ENCODE assay signal across 8 cellular contexts in genomic region chr14:105180598-105181528, GRCh38. TPM values are rescaled to one million over a fixed set of nuclear protein-coding genes. Genes with fewer than 3 reads are reported as not detected.
DNase-seq lines count a peak whose midpoint lies in the region; ATAC-seq and TF ChIP-seq lines count a peak whose summit lies in the region.

Gene NUDT14, minus strand, starts transcription at chr14:105181312. Its CDS starts 103 bp downstream, at chr14:105181209.

- H3K9me3 ChIP-seq in mucosa of stomach (ENCODE audit: control insufficient read depth, low read length): no peaks in the 10 kb centered on the region

- H3K4me3 ChIP-seq in GM12864 (ENCODE audit: low read depth, low read length) (peak within 1 kb of the TSS; percentile 57), mucosa of stomach (ENCODE audit: low read length) (peak within 1 kb of the TSS; percentile 46)

- peak within 1 kb of the TSS; percentile 36 for H3K27ac Mint-ChIP-seq in endothelial cell (ENCODE audit: unreplicated experiment)

- peak within 1 kb of the TSS; percentile 89 for H3K4me3 Mint-ChIP-seq in endothelial cell (ENCODE audit: unreplicated experiment)

- peaks cover 13% of the 10 kb centered on the region for H3K4me1 Mint-ChIP-seq in endothelial cell (ENCODE audit: unreplicated experiment)

- H3K27me3 ChIP-seq in mucosa of stomach (ENCODE audit: control insufficient read depth, insufficient read depth, low read length): peaks cover 16% of the 10 kb centered on the region

- TF ChIP-seq CTCF in GM12864 (IDR thresholded peaks at IDR 0.05; ENCODE audit: low read depth, low read length, missing control alignments): no peak
- TF ChIP-seq CTCF in endothelial cell (IDR thresholded peaks at IDR 0.05; ENCODE audit: unreplicated experiment): no peak

- peak within 1 kb of the TSS; percentile 62 for H3K9ac ChIP-seq in mucosa of stomach (ENCODE audit: low read length)

- H3K36me3 Mint-ChIP-seq in endothelial cell (ENCODE audit: low read depth, unreplicated experiment): no peaks in the 10 kb centered on the region

- no peaks in the 10 kb centered on the region for H3K9me3 Mint-ChIP-seq in endothelial cell (ENCODE audit: unreplicated experiment)

- H3K27me3 Mint-ChIP-seq in endothelial cell (ENCODE audit: unreplicated experiment): peaks cover 13% of the 10 kb centered on the region

- ATAC-seq in HG02623 (IDR thresholded peaks at IDR 0.05; ENCODE audit: unreplicated experiment): peak; percentile 56
- no peak for ATAC-seq in GM18870 (IDR thresholded peaks at IDR 0.05; ENCODE audit: unreplicated experiment)

- H3K36me3 ChIP-seq in mucosa of stomach (ENCODE audit: control insufficient read depth, insufficient read depth, low read length): no peaks in the 10 kb centered on the region

- DNase-seq in GM12864 (ENCODE audit: low read depth) (no peak), NCI-H446 treated with DMSO at 0.1 percent for 48 hours (lab: John Stamatoyannopoulos, UW) (peak; percentile 32), endothelial cell (ENCODE audit: low spot score) (peak; percentile 78)
- peak; percentile 86 for DNase-seq in activated CD8-positive, alpha-beta memory T cell treated with anti-CD3 and anti-CD28 coated beads, Interleukin-2, amount 50 U/mL, for 4 hours
- peak; percentile 64 to 69 for DNase-seq in stimulated activated CD8-positive, alpha-beta memory T cell treated with anti-CD3 and anti-CD28 coated beads, Interleukin-7, amount 100 ng/mL, for 48 hours (ENCODE audit: extremely low read depth in 1 of 2, low read depth in 1 of 2)

- H3K4me1 ChIP-seq in mucosa of stomach (ENCODE audit: control insufficient read depth, insufficient read depth, low read length): peaks cover 10% of the 10 kb centered on the region

RNA-seq across cellular contexts. Expression of gene NUDT14, which starts in this region (rescaled TPM):
- 135 TPM for total RNA-seq in endothelial cell (ENCODE audit: unreplicated experiment)
